Comparison of ENCODE assay signal across 24 cellular contexts in genomic region chr5:17819786-17820185, GRCh38.
"Had no signal": no experiment of that assay in that cellular context is flagged by ENCODE, and none has a peak within 500 bp of the region (broad histone marks: within the 10 kb centered on the region; RNA-seq: fewer than 3 reads in every experiment).

No MANE protein-coding gene starts in this region.

- ATAC-seq: activated CD8-positive, alpha-beta T cell treated with anti-CD3 and anti-CD28 coated beads for 36 hours; activated T-helper 17 cell treated with anti-CD3 and anti-CD28 coated beads, Interleukin-2, amount 50 U/mL, for 72 hours; gastrocnemius medialis; T-cell had no signal

- H3K27ac ChIP-seq: ascending aorta, cardiac muscle cell, dorsolateral prefrontal cortex, gastrocnemius medialis, left ventricle myocardium inferior, prostate gland, right atrium auricular region, tibial artery had no signal

- H3K27me3 Mint-ChIP-seq: activated CD8-positive, alpha-beta T cell treated with anti-CD3 and anti-CD28 coated beads for 36 hours; activated naive CD8-positive, alpha-beta T cell treated with anti-CD3 and anti-CD28 coated beads, Interleukin-2, amount 10 ng/mL, durations not matched to agents 7 days and 5 days; activated T-helper 17 cell treated with anti-CD3 and anti-CD28 coated beads, Interleukin-2, amount 50 U/mL, for 72 hours; T-cell had no signal

- H3K9me3 Mint-ChIP-seq: activated B cell treated with CpG ODN at 0.5 μM for 24 hours, nephron progenitor cell had no signal

- H3K4me3 Mint-ChIP-seq: activated B cell treated with CpG ODN at 0.5 μM for 24 hours; activated CD8-positive, alpha-beta T cell treated with anti-CD3 and anti-CD28 coated beads for 36 hours; activated naive CD8-positive, alpha-beta T cell treated with anti-CD3 and anti-CD28 coated beads, Interleukin-2, amount 10 ng/mL, durations not matched to agents 7 days and 5 days; activated T-helper 17 cell treated with anti-CD3 and anti-CD28 coated beads, Interleukin-2, amount 50 U/mL, for 72 hours; nephron progenitor cell; T-cell had no signal

- H3K27me3 ChIP-seq: ascending aorta, cardiac muscle cell, dorsolateral prefrontal cortex, gastrocnemius medialis, right atrium auricular region, tibial artery had no signal

- H3K36me3 Mint-ChIP-seq: activated naive CD8-positive, alpha-beta T cell treated with anti-CD3 and anti-CD28 coated beads, Interleukin-2, amount 10 ng/mL, durations not matched to agents 7 days and 5 days; T-cell had no signal

- H3K9me3 ChIP-seq: ascending aorta, gastrocnemius medialis, left ventricle myocardium inferior, prostate gland, right atrium auricular region, tibial artery had no signal

- H3K27ac Mint-ChIP-seq: activated B cell treated with CpG ODN at 0.5 μM for 24 hours; activated CD8-positive, alpha-beta T cell treated with anti-CD3 and anti-CD28 coated beads for 36 hours; activated naive CD8-positive, alpha-beta T cell treated with anti-CD3 and anti-CD28 coated beads, Interleukin-2, amount 10 ng/mL, durations not matched to agents 7 days and 5 days; activated T-helper 17 cell treated with anti-CD3 and anti-CD28 coated beads, Interleukin-2, amount 50 U/mL, for 72 hours; nephron progenitor cell; T-cell had no signal

- H3K4me3 ChIP-seq: ascending aorta, cardiac muscle cell, dorsolateral prefrontal cortex, gastrocnemius medialis, left ventricle myocardium inferior, prostate gland, right atrium auricular region, tibial artery had no signal

- H3K4me1 ChIP-seq: ascending aorta, gastrocnemius medialis, left ventricle myocardium inferior, prostate gland, right atrium auricular region, tibial artery had no signal

- H3K4me1 Mint-ChIP-seq: activated B cell treated with CpG ODN at 0.5 μM for 24 hours; activated naive CD8-positive, alpha-beta T cell treated with anti-CD3 and anti-CD28 coated beads, Interleukin-2, amount 10 ng/mL, durations not matched to agents 7 days and 5 days; activated T-helper 17 cell treated with anti-CD3 and anti-CD28 coated beads, Interleukin-2, amount 50 U/mL, for 72 hours; nephron progenitor cell; T-cell had no signal

- DNase-seq: activated B cell treated with CpG ODN at 0.5 μM for 24 hours; activated CD4-positive, alpha-beta T cell treated with anti-CD3 and anti-CD28 coated beads for 4 hours; activated CD8-positive, alpha-beta T cell treated with anti-CD3 and anti-CD28 coated beads for 36 hours; activated naive CD4-positive, alpha-beta T cell; activated naive CD8-positive, alpha-beta T cell treated with anti-CD3 and anti-CD28 coated beads, Interleukin-2, amount 10 ng/mL, durations not matched to agents 7 days and 5 days; activated T-cell treated with anti-CD3 and anti-CD28 coated beads, Interleukin-2, amount 50 U/mL, for 1 hour; dorsolateral prefrontal cortex; gastrocnemius medialis; head of caudate nucleus; kidney; left ventricle myocardium inferior; nephron progenitor cell; nucleus accumbens; stimulated activated CD4-positive, alpha-beta T cell treated with anti-CD3 and anti-CD28 coated beads, Interleukin-12 subunit alpha, Interleukin-12 subunit beta, amount 100 ng/mL, for 4 hours; stimulated activated CD4-positive, alpha-beta T cell treated with anti-CD3 and anti-CD28 coated beads, Interleukin-1b, Interleukin-23, amount 100 ng/mL, for 48 hours; stimulated activated CD8-positive, alpha-beta memory T cell treated with anti-CD3 and anti-CD28 coated beads, Interleukin-4, amount 100 ng/mL, for 48 hours; stimulated activated naive CD4-positive, alpha-beta T cell; T-cell; tibial artery had no signal

- FAIRE-seq: kidney had no signal

- H3K36me3 ChIP-seq: ascending aorta, cardiac muscle cell, gastrocnemius medialis, left ventricle myocardium inferior, prostate gland, right atrium auricular region, tibial artery had no signal
